8 cellular contexts compared by ENCODE assay signal in genomic region chr2:43616967-43617366, GRCh38. TPM values are rescaled to one million over a fixed set of nuclear protein-coding genes. Genes with fewer than 3 reads are reported as not detected.
"Had no signal": no experiment of that assay in that cellular context is flagged by ENCODE, and none has a peak within 500 bp of the region (broad histone marks: within the 10 kb centered on the region; RNA-seq: fewer than 3 reads in every experiment).

No MANE protein-coding gene starts in this region.

- FAIRE-seq: HepG2 had no signal

- ATAC-seq: HepG2 had no signal

- H3K4me3 Mint-ChIP-seq: IgD-negative memory B cell had no signal

- DNase-seq: GM23248, GOT3, H7, HCEC 1CT, KBM-7 had no signal

- H3K27ac ChIP-seq: GM23248, HL-60 had no signal

- H3K9me3 Mint-ChIP-seq: IgD-negative memory B cell had no signal

- H3K4me3 ChIP-seq: GM23248 had no signal

RNA-seq across cellular contexts. Expression of gene C1GALT1C1L, which starts 59.3 kb away (rescaled TPM):
- total RNA-seq: GM23248, H7 had no signal
- polyA plus RNA-seq: IgD-negative memory B cell had no signal
